2 cellular contexts compared by ENCODE assay signal in genomic region chr7:24801910-24802699, GRCh38.
TF ChIP-seq lines count a peak whose summit lies in the region.

No MANE protein-coding gene starts in this region.

TF ChIP-seq in IMR-90, 13 proteins besides CTCF, POLR2A, EP300 and RAD21:
- TF ChIP-seq USF2 (IDR thresholded peaks at IDR 0.05; ENCODE audit: low read depth, low read length), result no peak
- no peak for TF ChIP-seq NFE2L2 (IDR thresholded peaks at IDR 0.05; ENCODE audit: low read depth, low read length)
- no peak for TF ChIP-seq CHD1 (IDR thresholded peaks at IDR 0.05; ENCODE audit: low read depth, low read length)
- no peak for TF ChIP-seq RFX5 (IDR thresholded peaks at IDR 0.05; ENCODE audit: low read depth, low read length)
- TF ChIP-seq SMC3 (IDR thresholded peaks at IDR 0.05; ENCODE audit: low read depth, low read length), result no peak
- no peak for TF ChIP-seq MAZ (IDR thresholded peaks at IDR 0.05; ENCODE audit: borderline replicate concordance, low read depth, low read length)
- no peak for TF ChIP-seq CEBPB (IDR thresholded peaks at IDR 0.05; ENCODE audit: low read depth, low read length)
- no peak for TF ChIP-seq FOS (IDR thresholded peaks at IDR 0.05; ENCODE audit: low read depth, low read length)
- TF ChIP-seq MAFK (IDR thresholded peaks at IDR 0.05; ENCODE audit: low read depth, low read length), result no peak
- TF ChIP-seq ELK1 (IDR thresholded peaks at IDR 0.05; ENCODE audit: borderline replicate concordance, low read depth, low read length), result no peak
- no peak for TF ChIP-seq BHLHE40 (IDR thresholded peaks at IDR 0.05; ENCODE audit: low read depth, low read length)
- no peak for TF ChIP-seq MXI1 (IDR thresholded peaks at IDR 0.05; ENCODE audit: borderline replicate concordance, low read depth, low read length)
- TF ChIP-seq RCOR1 (IDR thresholded peaks at IDR 0.05; ENCODE audit: insufficient replicate concordance, low read length), result no peak

TF ChIP-seq in neural cell, 6 proteins besides CTCF, POLR2A, EP300 and RAD21:
- peak; percentile 78 for TF ChIP-seq REST (IDR thresholded peaks at IDR 0.05; ENCODE audit: borderline replicate concordance)
- no peak for TF ChIP-seq SMC3 (conservative IDR thresholded peaks at IDR 0.05; ENCODE audit: poor library complexity)
- TF ChIP-seq MXI1 (conservative IDR thresholded peaks at IDR 0.05; ENCODE audit: poor library complexity, severe bottlenecking), result no peak
